Comparison of ENCODE assay signal across 1 cellular context in genomic region chr3:52218953-52219650, GRCh38.
TF ChIP-seq lines count a peak whose summit lies in the region.

No MANE protein-coding gene starts in this region.

TF ChIP-seq in GM12878, 131 proteins besides CTCF, POLR2A, EP300 and RAD21:
- TF ChIP-seq SIX5 (IDR thresholded peaks at IDR 0.05; ENCODE audit: low read depth, low read length, severe bottlenecking) (no peak), PRDM15 (CRISPR knock-in tag; IDR thresholded peaks at IDR 0.05) (no peak), HSF1 (IDR thresholded peaks at IDR 0.05; ENCODE audit: low read depth, low read length) (no peak), NBN (IDR thresholded peaks at IDR 0.05) (no peak), SUPT20H (IDR thresholded peaks at IDR 0.05; ENCODE audit: borderline replicate concordance, control insufficient read depth, low read depth, low read length) (no peak), SUZ12 (IDR thresholded peaks at IDR 0.05; ENCODE audit: unreplicated experiment) (no peak), ZNF217 (IDR thresholded peaks at IDR 0.05) (no peak)
